Comparison of ENCODE assay signal across 18 cellular contexts in the genomic region with DNA sequence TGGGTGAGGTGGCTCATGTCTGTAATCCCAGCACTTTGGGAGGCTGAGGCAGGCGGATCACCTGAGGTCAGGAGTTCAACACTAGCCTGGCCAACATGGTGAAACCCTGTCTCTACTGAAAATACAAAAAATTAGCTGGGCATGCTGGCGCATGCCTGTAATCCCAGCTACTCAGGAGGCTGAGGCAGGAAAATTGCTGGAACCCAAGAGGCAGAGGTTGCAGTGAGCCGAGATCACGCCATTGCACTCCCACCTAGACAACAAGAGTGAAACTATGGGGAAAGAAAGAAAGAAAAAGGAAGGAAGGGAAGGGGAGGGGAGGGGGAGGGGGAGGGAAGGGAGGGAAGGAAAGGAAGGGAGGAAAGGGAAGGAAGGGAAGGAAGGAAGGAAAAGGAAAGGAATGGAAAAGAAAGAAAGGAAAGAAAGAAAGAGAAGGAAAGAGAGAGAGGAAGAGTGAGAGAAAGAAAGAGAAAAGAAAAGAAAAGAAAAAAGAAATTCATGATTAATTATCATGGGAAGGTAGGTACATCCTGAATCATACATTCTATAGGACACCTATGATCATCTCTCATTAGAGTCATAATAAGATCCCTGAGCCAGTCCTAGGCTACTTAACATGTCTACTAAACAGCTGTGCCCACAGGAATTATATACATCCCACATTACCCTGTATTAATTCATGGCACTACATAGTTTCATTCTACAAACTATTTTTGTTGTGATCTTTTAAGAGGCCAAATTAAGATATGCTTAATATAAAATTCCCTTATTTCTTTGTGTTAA.
"Had no signal": no experiment of that assay in that cellular context is flagged by ENCODE, and none has a peak within 500 bp of the region (broad histone marks: within the 10 kb centered on the region; RNA-seq: fewer than 3 reads in every experiment).

No MANE protein-coding gene starts in this region.

- H3K27ac Mint-ChIP-seq: activated CD4-positive, alpha-beta T cell treated with anti-CD3 and anti-CD28 coated beads, Interleukin-2, amount 10 ng/mL, durations not matched to agents 24 days and 14 days; activated T-helper 1 cell treated with anti-CD3 and anti-CD28 coated beads, Interleukin-12 subunit alpha, Interleukin-12 subunit beta, Interleukin-2, Interleukin-4 antibody, amounts not matched to agents 30 ng/mL and 10 ng/mL and 1 ng/mL, durations not matched to agents 14 hours and 24 hours and 36 hours; endodermal cell had no signal

- H3K27me3 Mint-ChIP-seq: activated B cell treated with CpG ODN at 0.5 μM for 24 hours; activated CD4-positive, alpha-beta T cell treated with anti-CD3 and anti-CD28 coated beads, Interleukin-2, amount 10 ng/mL, durations not matched to agents 24 days and 14 days had no signal

- ATAC-seq: left lung; psoas muscle; sciatic nerve; SK-N-SH treated with all-trans-retinoic acid at 6 μM for 48 hours; stimulated activated naive CD8-positive, alpha-beta T cell treated with anti-CD3 and anti-CD28 coated beads, Interleukin-15, Interleukin-2, amounts not matched to agents 100 U/mL and 50 U/mL, for 24 hours; upper lobe of right lung had no signal

- H3K9me3 ChIP-seq: esophagus muscularis mucosa, left lung, psoas muscle, upper lobe of right lung had no signal

- H3K27me3 ChIP-seq: esophagus muscularis mucosa, left lung, upper lobe of right lung had no signal

- H3K4me3 Mint-ChIP-seq: activated B cell treated with CpG ODN at 0.5 μM for 24 hours; activated CD4-positive, alpha-beta T cell treated with anti-CD3 and anti-CD28 coated beads, Interleukin-2, amount 10 ng/mL, durations not matched to agents 24 days and 14 days; activated T-helper 1 cell treated with anti-CD3 and anti-CD28 coated beads, Interleukin-12 subunit alpha, Interleukin-12 subunit beta, Interleukin-2, Interleukin-4 antibody, amounts not matched to agents 30 ng/mL and 10 ng/mL and 1 ng/mL, durations not matched to agents 14 hours and 24 hours and 36 hours; endodermal cell had no signal

- DNase-seq: activated B cell treated with CpG ODN at 0.5 μM for 24 hours; activated CD4-positive, alpha-beta T cell treated with anti-CD3 and anti-CD28 coated beads, Interleukin-2, amount 10 ng/mL, durations not matched to agents 24 days and 14 days; activated naive CD4-positive, alpha-beta T cell treated with Interleukin-2 at 50 U/mL for 16 hours; caudate nucleus; dermis blood vessel endothelial cell; endodermal cell; head of caudate nucleus; left lung; nucleus accumbens; psoas muscle; stimulated activated CD4-positive, alpha-beta T cell treated with anti-CD3 and anti-CD28 coated beads, Interleukin-12 subunit alpha, Interleukin-12 subunit beta, amount 100 ng/mL, for 4 hours; stimulated activated naive CD8-positive, alpha-beta T cell treated with anti-CD3 and anti-CD28 coated beads, Interleukin-15, Interleukin-2, amounts not matched to agents 100 U/mL and 50 U/mL, for 24 hours; upper lobe of right lung had no signal

- H3K4me3 ChIP-seq: esophagus muscularis mucosa, left lung, psoas muscle, upper lobe of right lung had no signal

- H3K36me3 ChIP-seq: left lung, upper lobe of right lung had no signal

- FAIRE-seq: astrocyte had no signal

- H3K9me3 Mint-ChIP-seq: activated B cell treated with CpG ODN at 0.5 μM for 24 hours; activated CD4-positive, alpha-beta T cell treated with anti-CD3 and anti-CD28 coated beads, Interleukin-2, amount 10 ng/mL, durations not matched to agents 24 days and 14 days; endodermal cell had no signal

- H3K27ac ChIP-seq: esophagus muscularis mucosa, left lung, psoas muscle, upper lobe of right lung had no signal
